In genomic region chr17:47698749-47699535, GRCh38 we compare ENCODE assay signal across 8 cellular contexts. TPM values are rescaled to one million over a fixed set of nuclear protein-coding genes. Genes with fewer than 3 reads are reported as not detected.
A peak's percentile ranks its signal among the peaks of the same experiment; 100 is the strongest.
DNase-seq lines count a peak whose midpoint lies in the region; ATAC-seq, FAIRE-seq and TF ChIP-seq lines count a peak whose summit lies in the region.
"Had no signal": no experiment of that assay in that cellular context is flagged by ENCODE, and none has a peak within 500 bp of the region (broad histone marks: within the 10 kb centered on the region; RNA-seq: fewer than 3 reads in every experiment).

No MANE protein-coding gene starts in this region.

- H3K36me3 ChIP-seq in bronchial epithelial cell (ENCODE audit: control insufficient read depth, insufficient read depth, low read length) = peaks cover 1% of the 10 kb centered on the region

- no peak for FAIRE-seq in bronchial epithelial cell (lab: Jason Lieb, UNC)

- peak; percentile 90 for TF ChIP-seq CTCF in GM12865 (IDR thresholded peaks at IDR 0.05; ENCODE audit: insufficient read depth, low read depth, low read length, missing control alignments)
- peak; percentile 79 for TF ChIP-seq CTCF in bronchial epithelial cell (IDR thresholded peaks at IDR 0.05; ENCODE audit: insufficient read depth, low read length, severe bottlenecking)

- DNase-seq in GM12865 (ENCODE audit: low read depth) = peak; percentile 68
- DNase-seq in NCI-H1694 (lab: John Stamatoyannopoulos, UW) = peak; percentile 49
- no peak for DNase-seq in bronchial epithelial cell (ENCODE audit: low read depth)
- no peak for DNase-seq in left lobe of liver (ENCODE audit: low spot score)
- peak; percentile 73 to 80 (median 79) for DNase-seq in stimulated activated CD4-positive, alpha-beta T cell treated with anti-CD3 and anti-CD28 coated beads, TNF-alpha, amount 100 ng/mL, for 4 hours (ENCODE audit: low read depth in 3 of 3)

- peak; percentile 25 to 34 for ATAC-seq in activated CD4-positive, CD25-positive, alpha-beta regulatory T cell treated with anti-CD3 and anti-CD28 coated beads, Interleukin-2, amount 50 U/mL, for 24 hours
- ATAC-seq in left lobe of liver = peak; percentile 54
- ATAC-seq in HG02763 (IDR thresholded peaks at IDR 0.05; ENCODE audit: unreplicated experiment) = no peak

- H3K27me3 ChIP-seq in bronchial epithelial cell (ENCODE audit: control insufficient read depth, insufficient read depth, low read length) = no peaks in the 10 kb centered on the region

- H3K4me3 ChIP-seq in GM12865 (ENCODE audit: low read depth, low read length) (no peak overlapping the region), bronchial epithelial cell (ENCODE audit: low read depth, low read length) (no peak overlapping the region)

RNA-seq across cellular contexts. Expression of gene TBKBP1, which starts 5.0 kb away (rescaled TPM):
- total RNA-seq in bronchial epithelial cell (6.3 and 9.1 TPM in 2 replicates), left lobe of liver (2.2 TPM)

RNA-seq across cellular contexts. Expression of gene TBX21, which starts 34.1 kb away (rescaled TPM):
- total RNA-seq in bronchial epithelial cell (not detected in 2 replicates), left lobe of liver (0.38 TPM)
- total RNA-seq: glomerular endothelial cell had no signal

RNA-seq across cellular contexts. Expression of gene KPNB1, which starts 49.2 kb away (rescaled TPM):
- total RNA-seq in bronchial epithelial cell (211 and 279 TPM in 2 replicates), left lobe of liver (79.3 TPM)

Comparison
In these comparisons a context has a peak if more than half of its experiments do, and no peak if none do; other contexts are left out.
1. DNase-seq: peak in GM12865 (single experiment), NCI-H1694 (single experiment) and stimulated activated CD4-positive, alpha-beta T cell treated with anti-CD3 and anti-CD28 coated beads, TNF-alpha, amount 100 ng/mL, for 4 hours (3 of 3); none in bronchial epithelial cell (single experiment) and left lobe of liver (single experiment).